ENCODE assay signal across 18 cellular contexts in the genomic region with DNA sequence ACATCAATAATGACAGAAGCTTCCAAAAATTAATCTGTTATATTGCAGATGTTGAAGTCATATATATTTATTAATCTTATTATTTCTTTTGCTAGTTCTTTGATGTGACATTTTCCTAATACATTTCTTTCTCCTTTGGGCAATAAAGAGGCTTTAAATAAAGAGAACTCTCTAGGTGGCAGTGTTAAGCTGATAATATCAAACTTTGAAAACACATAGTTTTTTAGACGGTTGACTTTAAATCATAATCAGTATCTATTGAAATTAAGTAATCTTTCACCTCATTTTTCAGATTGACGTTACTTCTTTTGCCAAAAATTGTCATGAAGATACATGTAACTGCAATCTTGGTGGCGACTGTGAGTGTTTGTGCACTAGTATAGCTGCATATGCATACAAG.
DNase-seq lines count a peak whose midpoint lies in the region; ATAC-seq, FAIRE-seq and TF ChIP-seq lines count a peak whose summit lies in the region.
"Had no signal": no experiment of that assay in that cellular context is flagged by ENCODE, and none has a peak within 500 bp of the region (broad histone marks: within the 10 kb centered on the region; RNA-seq: fewer than 3 reads in every experiment).

No MANE protein-coding gene starts in this region.

- WGBS in HepG2 (ENCODE audit: low lambda C conversion rate) = 2% methylated on average over 3 of the region's 3 CpGs
- 14% methylated on average over 3 of the region's 3 CpGs for WGBS in right lobe of liver (ENCODE audit: insufficient coverage, low coverage, low lambda C conversion rate, missing lambda C conversion rate)

- no peaks in the 10 kb centered on the region for H3K27me3 Mint-ChIP-seq in activated CD8-positive, alpha-beta T cell treated with anti-CD3 and anti-CD28 coated beads for 36 hours

- dilution Hi-C loops in endothelial cell of umbilical vein (cut with MboI; ENCODE audit: extremely low pct_ligation_motif_present, low sequenced_read_pairs) = no loop called here

- CTCF ChIA-PET in HepG2 (lab: Yijun Ruan, JAX; ENCODE audit: low intra/inter-chr PET ratio, low total read pairs) = no interaction called here
- CTCF ChIA-PET in endothelial cell of umbilical vein (lab: Charles Lee) = interaction anchor here (0.8 to 3.2 kb wide), 16 partner anchors 8 to 945 kb away, joined by 3 to 17 read pairs (median 4); no protein-coding TSS in a partner anchor
- CTCF ChIA-PET in activated CD8-positive, alpha-beta T cell treated with anti-CD3 and anti-CD28 coated beads for 36 hours (lab: Charles Lee) = no interaction called here

- no peaks in the 10 kb centered on the region for H3K36me3 Mint-ChIP-seq in activated CD8-positive, alpha-beta T cell treated with anti-CD3 and anti-CD28 coated beads for 36 hours (ENCODE audit: low read depth)
- H3K36me3 Mint-ChIP-seq: memory B cell had no signal

- H3K79me2 ChIP-seq in HepG2 (ENCODE audit: insufficient read depth, low read length) (no peaks in the 10 kb centered on the region), endothelial cell of umbilical vein (ENCODE audit: control insufficient read depth, insufficient read depth, low read length) (no peaks in the 10 kb centered on the region)

- FAIRE-seq in HepG2 (lab: Jason Lieb, UNC) = no peak
- no peak for FAIRE-seq in endothelial cell of umbilical vein (lab: Jason Lieb, UNC)

- DNase-seq in HepG2 (ENCODE audit: low spot score) (no peak), right lobe of liver (no peak), NCI-H748 (lab: John Stamatoyannopoulos, UW; ENCODE audit: unreplicated experiment) (peak; percentile 80), endothelial cell of umbilical vein (ENCODE audit: low read depth, low spot score) (peak; percentile 34), T-helper 1 cell (no peak), NCI-H1092 treated with DMSO at 0.1 percent for 48 hours (lab: John Stamatoyannopoulos, UW) (no peak), left ventricle myocardium superior (no peak)
- no peak for DNase-seq in activated CD8-positive, alpha-beta T cell treated with anti-CD3 and anti-CD28 coated beads for 36 hours
- DNase-seq: activated CD8-positive, alpha-beta T cell treated with anti-CD3 and anti-CD28 coated beads, Interleukin-2, amount 10 ng/mL, durations not matched to agents 7 days and 5 days; activated T-cell treated with anti-CD3 and anti-CD28 coated beads, Interleukin-2, amount 50 U/mL, for 72 hours; Caco-2; central memory CD4-positive, alpha-beta T cell; H7; MG63; NCI-H2029 had no signal

- intact Hi-C loops in HepG2 (cut with micrococcal nuclease; ENCODE audit: unreplicated experiment) = loop anchor here (5.0 kb wide), 1 partner anchor 284 kb away; no protein-coding TSS in a partner anchor
- intact Hi-C loops in right lobe of liver (cut with DNase I) = no loop called here
- intact Hi-C loops in endothelial cell of umbilical vein (cut with micrococcal nuclease) = no loop called here
- intact Hi-C loops in activated CD8-positive, alpha-beta T cell treated with anti-CD3 and anti-CD28 coated beads for 36 hours (cut with micrococcal nuclease) = no loop called here
- intact Hi-C loops in left ventricle myocardium superior (cut with micrococcal nuclease) = no loop called here

- no peak for TF ChIP-seq POLR2A in HepG2 (IDR thresholded peaks at IDR 0.05; ENCODE audit: insufficient read depth in 1 of 2, low read depth in 2 of 2, low read length in 2 of 2)
- TF ChIP-seq POLR2A in right lobe of liver (IDR thresholded peaks at IDR 0.05) = no peak
- no peak for TF ChIP-seq POLR2A in endothelial cell of umbilical vein (IDR thresholded peaks at IDR 0.05; ENCODE audit: low read depth, low read length)

- ATAC-seq in HepG2 (no peak), right lobe of liver (no peak), left ventricle myocardium superior (no peak)
- no peak for ATAC-seq in activated CD8-positive, alpha-beta T cell treated with anti-CD3 and anti-CD28 coated beads for 36 hours
- ATAC-seq: activated CD8-positive, alpha-beta T cell treated with anti-CD3 and anti-CD28 coated beads, Interleukin-2, amount 10 ng/mL, durations not matched to agents 7 days and 5 days; activated T-cell treated with anti-CD3 and anti-CD28 coated beads, Interleukin-2, amount 50 U/mL, for 72 hours had no signal

- H3K9ac ChIP-seq in HepG2 (ENCODE audit: insufficient read depth, low read depth, low read length) (no peak overlapping the region), endothelial cell of umbilical vein (replicated peaks; ENCODE audit: extremely low read depth, insufficient read depth, low read length) (no peak overlapping the region)

- H3K36me3 ChIP-seq in HepG2 (replicated peaks in 1 of 2; ENCODE audit: control insufficient read depth in 1 of 2, insufficient read depth in 2 of 2, low read length in 2 of 2) (no peaks in the 10 kb centered on the region), right lobe of liver (no peaks in the 10 kb centered on the region), endothelial cell of umbilical vein (ENCODE audit: control insufficient read depth in 2 of 2, extremely low read depth in 1 of 2, insufficient read depth in 2 of 2, low read length in 2 of 2) (no peaks in the 10 kb centered on the region)
- H3K36me3 ChIP-seq: MG63, right atrium auricular region had no signal

- in situ Hi-C loops in HepG2 (cut with HindIII; ENCODE audit: extremely low pct_ligation_motif_present, low pct_unique_long_range_greater_than_20kb) = no loop called here

- H3K27ac Mint-ChIP-seq in activated CD8-positive, alpha-beta T cell treated with anti-CD3 and anti-CD28 coated beads for 36 hours = no peak overlapping the region
- H3K27ac Mint-ChIP-seq: activated CD8-positive, alpha-beta T cell treated with anti-CD3 and anti-CD28 coated beads, Interleukin-2, amount 10 ng/mL, durations not matched to agents 7 days and 5 days; activated T-cell treated with anti-CD3 and anti-CD28 coated beads, Interleukin-2, amount 50 U/mL, for 72 hours; memory B cell had no signal

- H3K9me1 ChIP-seq in endothelial cell of umbilical vein (replicated peaks; ENCODE audit: control insufficient read depth, extremely low read depth, insufficient read depth, low read length) = peaks cover 2% of the 10 kb centered on the region

- H3K4me1 ChIP-seq in HepG2 (ENCODE audit: insufficient read depth, low read length) (no peaks in the 10 kb centered on the region), right lobe of liver (no peaks in the 10 kb centered on the region), endothelial cell of umbilical vein (ENCODE audit: control insufficient read depth, extremely low read depth, insufficient read depth, low read length) (no peaks in the 10 kb centered on the region)
- H3K4me1 ChIP-seq: Caco-2, right atrium auricular region had no signal

- H3K27ac ChIP-seq in HepG2 (ENCODE audit: extremely low read length, insufficient read depth, low read length) (no peak overlapping the region), right lobe of liver (no peak overlapping the region), endothelial cell of umbilical vein (ENCODE audit: insufficient read depth, low read depth, low read length) (no peak overlapping the region)
- H3K27ac ChIP-seq: right atrium auricular region, RWPE1 had no signal

- H2AFZ ChIP-seq in HepG2 (ENCODE audit: low read length) (peak overlapping the region; percentile 15), endothelial cell of umbilical vein (ENCODE audit: low read depth, low read length) (peak overlapping the region; percentile 73)

- H3K9me3 ChIP-seq in HepG2 (ENCODE audit: low read length) = no peaks in the 10 kb centered on the region
- no peaks in the 10 kb centered on the region for H3K9me3 ChIP-seq in right lobe of liver
- H3K9me3 ChIP-seq in endothelial cell of umbilical vein (replicated peaks; ENCODE audit: control insufficient read depth, insufficient read depth, low read length) = no peaks in the 10 kb centered on the region
- H3K9me3 ChIP-seq: Caco-2, MG63, right atrium auricular region had no signal

- TF ChIP-seq EP300 in HepG2 (IDR thresholded peaks at IDR 0.05; ENCODE audit: low read depth in 2 of 2, low read length in 2 of 2) (no peak), HepG2 (CRISPR knock-in tag; IDR thresholded peaks at IDR 0.05; ENCODE audit: borderline replicate concordance) (no peak)

- TF ChIP-seq CTCF in HepG2 (CRISPR knock-in tag; IDR thresholded peaks at IDR 0.05) (no peak), right lobe of liver (IDR thresholded peaks at IDR 0.05) (peak in 1 of 4 donors; percentile 13), endothelial cell of umbilical vein (IDR thresholded peaks at IDR 0.05; ENCODE audit: extremely low read depth in 1 of 2, insufficient read depth in 1 of 2, low read depth in 1 of 2, low read length in 2 of 2) (no peak)
- no peak for TF ChIP-seq CTCF in activated CD8-positive, alpha-beta T cell treated with anti-CD3 and anti-CD28 coated beads for 36 hours (IDR thresholded peaks at IDR 0.05)

- no peak for TF ChIP-seq RAD21 in HepG2 (CRISPR knock-in tag; IDR thresholded peaks at IDR 0.05)

- POLR2A ChIA-PET in HepG2 (lab: Yijun Ruan, JAX) = no interaction called here
- POLR2A ChIA-PET in endothelial cell of umbilical vein (lab: Charles Lee) = no interaction called here
- POLR2A ChIA-PET in activated CD8-positive, alpha-beta T cell treated with anti-CD3 and anti-CD28 coated beads for 36 hours (lab: Charles Lee) = no interaction called here

- no peaks in the 10 kb centered on the region; a peak in 1 of 5 replicates for H3K27me3 ChIP-seq in HepG2 (ENCODE audit: control insufficient read depth in 1 of 2, insufficient read depth in 2 of 2, low read length in 2 of 2)
- no peaks in the 10 kb centered on the region for H3K27me3 ChIP-seq in right lobe of liver
- H3K27me3 ChIP-seq in endothelial cell of umbilical vein (ENCODE audit: control insufficient read depth in 2 of 2, insufficient read depth in 2 of 2, low read length in 2 of 2) = no peaks in the 10 kb centered on the region
- H3K27me3 ChIP-seq: MG63, right atrium auricular region had no signal

- H3K9me3 Mint-ChIP-seq in activated CD8-positive, alpha-beta T cell treated with anti-CD3 and anti-CD28 coated beads for 36 hours = no peaks in the 10 kb centered on the region
- H3K9me3 Mint-ChIP-seq: memory B cell had no signal

- no peaks in the 10 kb centered on the region for H3K4me1 Mint-ChIP-seq in activated CD8-positive, alpha-beta T cell treated with anti-CD3 and anti-CD28 coated beads for 36 hours (ENCODE audit: low read depth)
- H3K4me1 Mint-ChIP-seq: memory B cell had no signal

- H3K4me3 ChIP-seq in HepG2 (replicated peaks in 1 of 3; ENCODE audit: insufficient read depth in 1 of 3, low read depth in 2 of 3, low read length in 3 of 3) = no peak overlapping the region
- no peak overlapping the region for H3K4me3 ChIP-seq in right lobe of liver
- H3K4me3 ChIP-seq in endothelial cell of umbilical vein (replicated peaks in 1 of 3; ENCODE audit: insufficient read depth in 1 of 3, low read depth in 1 of 3, low read length in 3 of 3) = no peak overlapping the region
- H3K4me3 ChIP-seq: MG63, right atrium auricular region had no signal

- BruUV-seq in HepG2 (replicated peaks; lab: Mats Ljungman, UMichigan) = no TSS peak
- BruUV-seq in endothelial cell of umbilical vein (replicated peaks; lab: Mats Ljungman, UMichigan) = no TSS peak

- no peak overlapping the region for H3K4me2 ChIP-seq in HepG2 (ENCODE audit: low read depth, low read length)
- H3K4me2 ChIP-seq in endothelial cell of umbilical vein (ENCODE audit: insufficient read depth, low read length) = no peak overlapping the region

- H4K20me1 ChIP-seq in HepG2 (ENCODE audit: insufficient read depth, low read length) (no peaks in the 10 kb centered on the region), endothelial cell of umbilical vein (replicated peaks; ENCODE audit: control insufficient read depth, extremely low read depth, insufficient read depth, low read length) (no peaks in the 10 kb centered on the region)

- H3K4me3 Mint-ChIP-seq in activated CD8-positive, alpha-beta T cell treated with anti-CD3 and anti-CD28 coated beads for 36 hours = no peak overlapping the region
- H3K4me3 Mint-ChIP-seq: activated CD8-positive, alpha-beta T cell treated with anti-CD3 and anti-CD28 coated beads, Interleukin-2, amount 10 ng/mL, durations not matched to agents 7 days and 5 days; activated T-cell treated with anti-CD3 and anti-CD28 coated beads, Interleukin-2, amount 50 U/mL, for 72 hours; memory B cell had no signal

Comparison
In these comparisons a context has a peak if more than half of its experiments do, and no peak if none do; other contexts are left out.
1. DNase-seq: peak in NCI-H748 (single experiment) and endothelial cell of umbilical vein (single experiment); none in HepG2 (single experiment), right lobe of liver (0 of 3), activated CD8-positive, alpha-beta T cell treated with anti-CD3 and anti-CD28 coated beads for 36 hours (single experiment), T-helper 1 cell (0 of 5), NCI-H1092 treated with DMSO at 0.1 percent for 48 hours (single experiment) and left ventricle myocardium superior (single experiment).